ENCODE assay signal across 8 cellular contexts in genomic region chr7:106283831-106284515, GRCh38. TPM values are rescaled to one million over a fixed set of nuclear protein-coding genes. Genes with fewer than 3 reads are reported as not detected.
DNase-seq lines count a peak whose midpoint lies in the region; ATAC-seq and TF ChIP-seq lines count a peak whose summit lies in the region.

No MANE protein-coding gene starts in this region.

- TF ChIP-seq POLR2A in adrenal gland (IDR thresholded peaks at IDR 0.05), result peak; percentile 9 to 84

- H3K9me3 ChIP-seq in BLaER1 (no peaks in the 10 kb centered on the region), adrenal gland (replicated peaks in 1 of 3) (no peaks in the 10 kb centered on the region), left ventricle myocardium inferior (replicated peaks) (no peaks in the 10 kb centered on the region), aorta (ENCODE audit: control insufficient read depth, low read length) (no peaks in the 10 kb centered on the region)

- H3K27me3 ChIP-seq in BLaER1 (no peaks in the 10 kb centered on the region), adrenal gland (no peaks in the 10 kb centered on the region), left ventricle myocardium inferior (ENCODE audit: low read depth) (no peaks in the 10 kb centered on the region), aorta (ENCODE audit: control insufficient read depth in 1 of 2, insufficient read depth in 2 of 2, low read length in 1 of 2) (no peaks in the 10 kb centered on the region)

- H3K36me3 ChIP-seq in BLaER1 (no peaks in the 10 kb centered on the region), adrenal gland (replicated peaks in 1 of 2) (no peaks in the 10 kb centered on the region), left ventricle myocardium inferior (no peaks in the 10 kb centered on the region), aorta (ENCODE audit: control insufficient read depth in 1 of 2, insufficient read depth in 2 of 2, low read length in 1 of 2) (no peaks in the 10 kb centered on the region)

- intact Hi-C loops in adrenal gland (cut with DNase I), result loop anchor here in 1 of 2 donors (10.0 kb wide), 1 partner anchor 141 kb away; no protein-coding TSS in a partner anchor
- intact Hi-C loops in left ventricle myocardium inferior (cut with micrococcal nuclease), result no loop called here
- intact Hi-C loops in posterior cingulate gyrus (cut with DNase I), result loop anchor here (5.0 to 10.0 kb wide), 3 partner anchors 169 to 758 kb away; partner anchors contain the start of genes ATXN7L1, PRKAR2B and SYPL1
- intact Hi-C loops in aorta (cut with DNase I), result loop anchor here (2.0 to 10.0 kb wide), 4 partner anchors 69 to 229 kb away; no protein-coding TSS in a partner anchor

- peak overlapping the region; percentile 86 for H3K9ac ChIP-seq in BLaER1

- H4K20me1 ChIP-seq in BLaER1, result peaks cover 49% of the 10 kb centered on the region

- 0 to 2% (median 1%) methylated on average over 6 to 43 of the region's 43 CpGs for WGBS in adrenal gland, 4 donors
- 0 to 1% methylated on average over 29 to 43 of the region's 43 CpGs for WGBS in aorta, 2 donors

- H3K4me1 ChIP-seq in BLaER1 (peaks cover 22% of the 10 kb centered on the region), adrenal gland (replicated peaks in 1 of 2) (peaks cover 21 to 43% of the 10 kb centered on the region in 2 donors), left ventricle myocardium inferior (peaks cover 61% of the 10 kb centered on the region), aorta (ENCODE audit: control insufficient read depth in 1 of 2, insufficient read depth in 2 of 2, low read length in 2 of 2) (no peaks in the 10 kb centered on the region)

- H3K4me3 ChIP-seq in BLaER1 (peak overlapping the region; percentile 80), adrenal gland (peak overlapping the region in 3 of 4 donors; percentile 72 to 95 (median 85)), left ventricle myocardium inferior (peak overlapping the region; percentile 82), aorta (ENCODE audit: low read length in 2 of 2) (peak overlapping the region; percentile 89 to 99)

- TF ChIP-seq CTCF in adrenal gland (IDR thresholded peaks at IDR 0.05) (no peak), left ventricle myocardium inferior (IDR thresholded peaks at IDR 0.05; ENCODE audit: borderline replicate concordance) (no peak)

- DNase-seq in HuH-7.5 (ENCODE audit: low spot score), result peak; percentile 29
- peak; percentile 68 for DNase-seq in SK-MEL-5 (ENCODE audit: low read depth, low spot score)
- peak; percentile 63 to 76 (median 70) for DNase-seq in adrenal gland
- peak; percentile 53 for DNase-seq in left ventricle myocardium inferior
- peak; percentile 10 to 88 (median 36) for DNase-seq in posterior cingulate gyrus
- peak; percentile 62 to 81 for DNase-seq in aorta

- peak overlapping the region; percentile 86 for H3K4me2 ChIP-seq in BLaER1

- H3K27ac ChIP-seq in BLaER1 (peak overlapping the region; percentile 77), adrenal gland (peak overlapping the region; percentile 90 to 99 (median 97)), left ventricle myocardium inferior (replicated peaks) (peak overlapping the region; percentile 93), aorta (ENCODE audit: low read depth in 1 of 2, low read length in 2 of 2) (peak overlapping the region; percentile 78 to 90)

- ATAC-seq in GM19467 (IDR thresholded peaks at IDR 0.05; ENCODE audit: unreplicated experiment) (peak; percentile 12), aorta (ENCODE audit: low FRiP score) (peak; percentile 15)

- in situ Hi-C loops in SK-MEL-5 (cut with HindIII; ENCODE audit: low pct_unique_long_range_greater_than_20kb, low sequenced_read_pairs), result no loop called here

RNA-seq across cellular contexts. Expression of gene NAMPT, which starts 0.8 kb away (rescaled TPM):
- 206 and 215 TPM in 2 replicates for total RNA-seq in SK-MEL-5 (2014; rRNA removed; shearing (Covaris generic))
- 153 and 253 TPM in 2 replicates for polyA plus RNA-seq in SK-MEL-5 (2015; cell fraction: cytosol; rRNA removed)
- 95.0 and 153 TPM in 2 replicates for polyA plus RNA-seq in SK-MEL-5 (2015; cell fraction: nucleus; rRNA removed)
- total RNA-seq in adrenal gland (100 to 1,000 TPM in 7 of 8 donors, 10 to 100 TPM in 1; 98.4 to 250 (median 141) TPM), left ventricle myocardium inferior (123 TPM), aorta (100 to 1,000 TPM; 237 to 534 TPM)
- polyA plus RNA-seq in adrenal gland (100 to 1,000 TPM in 1 of 3 donors, 10 to 100 TPM in 2; 21.7 to 482 (median 43.3) TPM), aorta (10 to 100 TPM; 36.2 to 46.7 TPM)

Comparison
In these comparisons a context has a peak if more than half of its experiments do, and no peak if none do; other contexts are left out.
1. Peak in every context shown above with its lines: DNase-seq, ATAC-seq, H3K4me3 ChIP-seq and H3K27ac ChIP-seq.